In the genomic region with DNA sequence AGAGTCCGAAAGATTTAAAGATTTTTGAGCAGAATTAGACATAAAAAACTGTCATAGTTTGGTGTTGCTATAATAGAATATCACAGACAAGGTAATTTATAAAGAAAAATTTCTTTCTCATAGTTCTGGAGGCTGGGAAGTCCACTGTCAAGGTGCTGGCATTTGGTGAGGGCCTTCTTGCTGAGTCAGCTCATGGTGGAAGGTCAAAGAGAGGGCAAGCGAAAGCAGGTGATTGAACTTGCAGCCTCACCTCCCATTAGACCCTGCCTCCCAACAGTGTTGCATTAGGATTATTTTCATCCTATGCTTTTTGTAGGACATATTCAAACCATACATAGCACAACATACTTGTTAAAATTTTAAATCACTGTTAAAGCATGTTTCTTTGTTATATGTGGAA, we compare ENCODE assay signal across 28 cellular contexts. TPM values are rescaled to one million over a fixed set of nuclear protein-coding genes. Genes with fewer than 3 reads are reported as not detected.
DNase-seq lines count a peak whose midpoint lies in the region; ATAC-seq, FAIRE-seq and TF ChIP-seq lines count a peak whose summit lies in the region.
"Had no signal": no experiment of that assay in that cellular context is flagged by ENCODE, and none has a peak within 500 bp of the region (broad histone marks: within the 10 kb centered on the region; RNA-seq: fewer than 3 reads in every experiment).

No MANE protein-coding gene starts in this region.

- CTCF ChIA-PET in CD4-positive, alpha-beta T cell (lab: Charles Lee), result no interaction called here
- CTCF ChIA-PET in K562 (lab: Yijun Ruan, JAX; ENCODE audit: low intra/inter-chr PET ratio), result no interaction called here

- no peak for ATAC-seq in CD4-positive, alpha-beta T cell (ENCODE audit: poor library complexity)
- ATAC-seq in K562, result peak; percentile 57
- no peak for ATAC-seq in natural killer cell treated with Interleukin-12 subunit alpha and Interleukin-12 subunit beta and Interleukin-15 and Interleukin-18, amount 100 ng/mL, for 72 hours
- no peak for ATAC-seq in GM19328 (IDR thresholded peaks at IDR 0.05; ENCODE audit: unreplicated experiment)
- ATAC-seq: activated CD4-positive, CD25-positive, alpha-beta regulatory T cell treated with anti-CD3 and anti-CD28 coated beads, Interleukin-2, amount 50 U/mL, for 24 hours; esophagus mucosa; left ventricle myocardium superior; PC-3; stimulated activated memory B cell treated with anti-CD40 and anti-IgM and Interleukin-4, amounts not matched to agents 10 μg/mL and 1 μg/mL and 100 μg/mL, for 72 hours had no signal

- POLR2A ChIA-PET in CD4-positive, alpha-beta T cell (lab: Charles Lee), result interaction anchor here (1.0 to 1.2 kb wide), 2 partner anchors 10 to 67 kb away, joined by 3 to 5 read pairs; a partner anchor contains a TSS
- POLR2A ChIA-PET in K562 (lab: Yijun Ruan, JAX), result interaction anchor here (0.6 kb wide), 1 partner anchor 10 kb away, joined by 3 read pairs; a partner anchor contains a TSS

- H4K20me1 ChIP-seq in KMS-11 (ENCODE audit: insufficient read depth), result peaks cover 61% of the 10 kb centered on the region
- 0 out of 2 replicates have a peak, but pooled peaks cover 5% of the 10 kb centered on the region for H4K20me1 ChIP-seq in K562 (replicated peaks; ENCODE audit: control insufficient read depth, insufficient read depth, low read length)

- no peaks in the 10 kb centered on the region for H3K27me3 Mint-ChIP-seq in CD4-positive, alpha-beta T cell
- H3K27me3 Mint-ChIP-seq in natural killer cell treated with Interleukin-12 subunit alpha and Interleukin-12 subunit beta and Interleukin-15 and Interleukin-18, amount 100 ng/mL, for 72 hours, result no peaks in the 10 kb centered on the region
- H3K27me3 Mint-ChIP-seq: stimulated activated memory B cell treated with anti-CD40 and anti-IgM and Interleukin-4, amounts not matched to agents 10 μg/mL and 1 μg/mL and 100 μg/mL, for 72 hours had no signal

- no peak for FAIRE-seq in K562 (lab: Jason Lieb, UNC)

- no peaks in the 10 kb centered on the region for H3K9me3 ChIP-seq in CD4-positive, alpha-beta T cell (ENCODE audit: control insufficient read depth, low read length)
- H3K9me3 ChIP-seq in K562 (replicated peaks; ENCODE audit: control insufficient read depth, insufficient read depth, low read depth, low read length), result no peaks in the 10 kb centered on the region
- H3K9me3 ChIP-seq: SK-N-SH, transverse colon had no signal

- H3K36me3 ChIP-seq in KMS-11 (ENCODE audit: insufficient read depth), result peaks cover 6% of the 10 kb centered on the region; the same call in 1 of the 2 replicates
- H3K36me3 ChIP-seq in K562 (ENCODE audit: control insufficient read depth, insufficient read depth, low read length), result peaks cover 50% of the 10 kb centered on the region
- H3K36me3 ChIP-seq: brain microvascular endothelial cell had no signal

- no peaks in the 10 kb centered on the region for H3K9me3 Mint-ChIP-seq in CD4-positive, alpha-beta T cell
- no peaks in the 10 kb centered on the region for H3K9me3 Mint-ChIP-seq in natural killer cell treated with Interleukin-12 subunit alpha and Interleukin-12 subunit beta and Interleukin-15 and Interleukin-18, amount 100 ng/mL, for 72 hours
- H3K9me3 Mint-ChIP-seq: stimulated activated memory B cell treated with anti-CD40 and anti-IgM and Interleukin-4, amounts not matched to agents 10 μg/mL and 1 μg/mL and 100 μg/mL, for 72 hours had no signal

- no peaks in the 10 kb centered on the region for H3K9me1 ChIP-seq in K562 (ENCODE audit: control insufficient read depth, insufficient read depth, low read length)

- no peak overlapping the region for H2AFZ ChIP-seq in KMS-11 (ENCODE audit: low read depth)
- no peak overlapping the region for H2AFZ ChIP-seq in K562 (ENCODE audit: low read depth, low read length)

- 69% methylated on average over 2 of the region's 2 CpGs for WGBS in K562 (ENCODE audit: insufficient coverage, low coverage, missing lambda C conversion rate)

- TF ChIP-seq POLR2A in K562 (conservative IDR thresholded peaks at IDR 0.05), result no peak

- no peak overlapping the region for H3K27ac ChIP-seq in CD4-positive, alpha-beta T cell (ENCODE audit: low read depth, low read length)
- H3K27ac ChIP-seq in KMS-11 (no peak overlapping the region), K562 (ENCODE audit: extremely low read depth, low read depth, low read length) (no peak overlapping the region)
- H3K27ac ChIP-seq: brain microvascular endothelial cell, transverse colon had no signal

- intact Hi-C loops in CD4-positive, alpha-beta T cell (cut with DNase I, micrococcal nuclease), result no loop called here
- intact Hi-C loops in K562 (cut with micrococcal nuclease), result no loop called here

- in situ Hi-C loops in K562 (cut with MboI), result no loop called here

- H3K4me1 ChIP-seq in KMS-11 (ENCODE audit: low read depth, poor library complexity, severe bottlenecking) (peaks cover 63% of the 10 kb centered on the region), K562 (replicated peaks in 1 of 2; ENCODE audit: control insufficient read depth in 2 of 2, insufficient read depth in 2 of 2, low read length in 2 of 2) (peaks cover under 1 to 12% of the 10 kb centered on the region in 2 experiments; a peak in 3 of 5 replicates)

- no peak for DNase-seq in CD4-positive, alpha-beta T cell
- peak in 1 of 4 experiments; percentile 37 for DNase-seq in K562 (ENCODE audit: extremely low read depth in 1 of 4, low spot score in 3 of 4)
- no peak for DNase-seq in natural killer cell treated with Interleukin-12 subunit alpha and Interleukin-12 subunit beta and Interleukin-15 and Interleukin-18, amount 100 ng/mL, for 72 hours (ENCODE audit: low spot score)
- DNase-seq in GF-D8 (lab: John Stamatoyannopoulos, UW), result no peak
- DNase-seq in stimulated activated CD4-positive, alpha-beta T cell treated with anti-CD3 and anti-CD28 coated beads, Interleukin-1b, Interleukin-23, amount 100 ng/mL, for 48 hours, result no peak
- DNase-seq: activated naive CD4-positive, alpha-beta T cell treated with anti-CD3 and anti-CD28 coated beads for 36 hours; amygdala; brain microvascular endothelial cell; C1 segment of cervical spinal cord; cerebellar nuclear complex; dermis blood vessel endothelial cell; DMS79 treated with DMSO at 0.1 percent for 48 hours; islet precursor cell; left ventricle myocardium superior; NCI-H1417; NCI-H2029; NCI-H524 treated with DMSO at 0.1 percent for 48 hours; NK-92 treated with Interleukin-12 subunit alpha and Interleukin-12 subunit beta, amount 100 ng/mL, for 24 hours; nucleus accumbens; PC-3; SK-N-SH; stimulated activated CD4-positive, alpha-beta T cell treated with anti-CD3 and anti-CD28 coated beads, Interleukin-15, amount 100 ng/mL, for 24 hours; transverse colon had no signal

- no peak for TF ChIP-seq EP300 in K562 (IDR thresholded peaks at IDR 0.05; ENCODE audit: low read length)

- H3K27me3 ChIP-seq in CD4-positive, alpha-beta T cell (ENCODE audit: control insufficient read depth, insufficient read depth, low read length), result no peaks in the 10 kb centered on the region
- no peaks in the 10 kb centered on the region for H3K27me3 ChIP-seq in KMS-11 (ENCODE audit: insufficient read depth, low read depth)
- H3K27me3 ChIP-seq in K562 (ENCODE audit: control insufficient read depth in 2 of 2, insufficient read depth in 2 of 2, low read length in 2 of 2), result no peaks in the 10 kb centered on the region
- H3K27me3 ChIP-seq: brain microvascular endothelial cell, transverse colon had no signal

- TF ChIP-seq RAD21 in K562 (CRISPR knock-in tag; conservative IDR thresholded peaks at IDR 0.05 in 1 of 2, IDR thresholded peaks at IDR 0.05 in 1 of 2), result no peak

- H3K9ac ChIP-seq in KMS-11 (no peak overlapping the region), K562 (ENCODE audit: insufficient read depth in 1 of 2, low read depth in 2 of 2, low read length in 2 of 2) (no peak overlapping the region)
- H3K9ac ChIP-seq: SK-N-SH had no signal

- H3K79me2 ChIP-seq in KMS-11 (ENCODE audit: insufficient read depth, low read depth) (peaks cover 82% of the 10 kb centered on the region), K562 (ENCODE audit: control insufficient read depth, insufficient read depth, low read length) (peaks cover 82% of the 10 kb centered on the region)

- TF ChIP-seq CTCF in CD4-positive, alpha-beta T cell (IDR thresholded peaks at IDR 0.05), result no peak
- TF ChIP-seq CTCF in KMS-11 (conservative IDR thresholded peaks at IDR 0.05; ENCODE audit: low read depth, low read length) (no peak), K562 (IDR thresholded peaks at IDR 0.05 in 2 of 3, conservative IDR thresholded peaks at IDR 0.05 in 1 of 3; ENCODE audit: insufficient read depth in 2 of 3, low read depth in 1 of 3, low read length in 3 of 3) (no peak)

- H3K4me3 ChIP-seq in KMS-11 (IDR thresholded peaks at IDR 0.05; ENCODE audit: insufficient read depth, low read depth, low read length) (no peak overlapping the region), K562 (no peak overlapping the region)
- H3K4me3 ChIP-seq: transverse colon had no signal

- BruUV-seq in K562 (replicated peaks; lab: Mats Ljungman, UMichigan), result no TSS peak

- H3K36me3 Mint-ChIP-seq in CD4-positive, alpha-beta T cell (ENCODE audit: low read depth), result peaks cover 78% of the 10 kb centered on the region
- H3K36me3 Mint-ChIP-seq in natural killer cell treated with Interleukin-12 subunit alpha and Interleukin-12 subunit beta and Interleukin-15 and Interleukin-18, amount 100 ng/mL, for 72 hours, result peaks cover 17% of the 10 kb centered on the region

- H3K4me2 ChIP-seq in KMS-11 (peak overlapping the region; percentile 30; the same call in 1 of the 2 replicates), K562 (ENCODE audit: insufficient read depth, low read length) (no peak overlapping the region)
- H3K4me2 ChIP-seq: SK-N-SH had no signal

- peaks cover 68% of the 10 kb centered on the region for H3K4me1 Mint-ChIP-seq in CD4-positive, alpha-beta T cell (ENCODE audit: low read depth)
- peaks cover 46 to 62% of the 10 kb centered on the region in 2 donors for H3K4me1 Mint-ChIP-seq in natural killer cell treated with Interleukin-12 subunit alpha and Interleukin-12 subunit beta and Interleukin-15 and Interleukin-18, amount 100 ng/mL, for 72 hours (ENCODE audit: low read depth in 2 of 2)

- peak overlapping the region; percentile 7 for H3K4me3 Mint-ChIP-seq in CD4-positive, alpha-beta T cell
- H3K4me3 Mint-ChIP-seq in natural killer cell treated with Interleukin-12 subunit alpha and Interleukin-12 subunit beta and Interleukin-15 and Interleukin-18, amount 100 ng/mL, for 72 hours, result peak overlapping the region; percentile 30
- H3K4me3 Mint-ChIP-seq: activated naive CD4-positive, alpha-beta T cell treated with anti-CD3 and anti-CD28 coated beads for 36 hours; stimulated activated memory B cell treated with anti-CD40 and anti-IgM and Interleukin-4, amounts not matched to agents 10 μg/mL and 1 μg/mL and 100 μg/mL, for 72 hours had no signal

- peak overlapping the region; percentile 14 for H3K27ac Mint-ChIP-seq in CD4-positive, alpha-beta T cell
- H3K27ac Mint-ChIP-seq in natural killer cell treated with Interleukin-12 subunit alpha and Interleukin-12 subunit beta and Interleukin-15 and Interleukin-18, amount 100 ng/mL, for 72 hours, result peak overlapping the region; percentile 9 to 49
- H3K27ac Mint-ChIP-seq: activated naive CD4-positive, alpha-beta T cell treated with anti-CD3 and anti-CD28 coated beads for 36 hours; stimulated activated memory B cell treated with anti-CD40 and anti-IgM and Interleukin-4, amounts not matched to agents 10 μg/mL and 1 μg/mL and 100 μg/mL, for 72 hours had no signal

RNA-seq across cellular contexts. Expression of a gene that starts 9.9 kb away (rescaled TPM):
- 100 to 1,000 TPM; 110 to 115 TPM for total RNA-seq in CD4-positive, alpha-beta T cell
- 133 and 136 TPM in 2 replicates for total RNA-seq in K562 (2011; cell fraction: chromatin; rRNA removed; ENCODE audit: low replicate concordance)
- total RNA-seq in K562 (2011; cell fraction: nucleolus; rRNA removed), result 117 and 123 TPM in 2 replicates
- 217 and 281 TPM in 2 replicates for total RNA-seq in K562 (2011; cell fraction: nucleoplasm; rRNA removed)
- total RNA-seq in K562 (2014; rRNA removed), result 33.0 and 107 TPM in 2 replicates
- total RNA-seq in K562 (2014; rRNA removed; fragmentation: Illumina TruSeq; extraction: Trizol), result 91.9 and 96.1 TPM in 2 replicates
- total RNA-seq in K562 (2015; rRNA removed; fragmentation: Illumina TruSeq; extraction: Trizol), result 64.5 and 65.0 TPM in 2 replicates
- 72.0 and 74.0 TPM in 2 replicates for total RNA-seq in K562 (2021)
- polyA plus RNA-seq in K562 (2011; rRNA removed), result 273 and 411 TPM in 2 replicates
- 213 and 267 TPM in 2 replicates for polyA plus RNA-seq in K562 (2011; cell fraction: cytosol; rRNA removed)
- polyA plus RNA-seq in K562 (2011; cell fraction: nucleus; rRNA removed), result 157 and 163 TPM in 2 replicates
- 69.8 and 94.5 TPM in 2 replicates for polyA plus RNA-seq in K562 (2012)
- polyA plus RNA-seq in K562 (2014; fragmentation: Illumina TruSeq; extraction: Trizol), result 132 and 151 TPM in 2 replicates
- 100 to 1,000 TPM; 261 to 317 TPM for polyA plus RNA-seq in K562 (2014; fragmentation: Nextera tagmentation; extraction: Ambion mirVana)
- polyA plus RNA-seq in K562 (2014; rRNA removed), result 67.4 and 84.2 TPM in 2 replicates
- 314 and 366 TPM in 2 replicates for polyA minus RNA-seq in K562 (2011; rRNA and poly(A)+ RNA removed)
- polyA minus RNA-seq in K562 (2011; cell fraction: cytosol; rRNA and poly(A)+ RNA removed), result 55.2 and 99.0 TPM in 2 replicates
- polyA minus RNA-seq in K562 (2011; cell fraction: nucleus; rRNA and poly(A)+ RNA removed), result 27.2 and 43.2 TPM in 2 replicates
- total RNA-seq in natural killer cell treated with Interleukin-12 subunit alpha and Interleukin-12 subunit beta and Interleukin-15 and Interleukin-18, amount 100 ng/mL, for 72 hours, result 100 to 1,000 TPM in 1 of 2 donors, 10 to 100 TPM in 1; 72.4 to 147 TPM
